In genomic region chr5:103840600-103840999, GRCh38 we compare ENCODE assay signal across 23 cellular contexts.
A peak's percentile ranks its signal among the peaks of the same experiment; 100 is the strongest.
DNase-seq lines count a peak whose midpoint lies in the region; ATAC-seq lines count a peak whose summit lies in the region.
"Had no signal": no experiment of that assay in that cellular context is flagged by ENCODE, and none has a peak within 500 bp of the region (broad histone marks: within the 10 kb centered on the region; RNA-seq: fewer than 3 reads in every experiment).

No MANE protein-coding gene starts in this region.

- DNase-seq in EL (peak; percentile 6), M059J (ENCODE audit: low read depth) (peak; percentile 31), epithelial cell of prostate (ENCODE audit: low read depth, low spot score) (peak; percentile 2), renal cortical epithelial cell (ENCODE audit: low read depth) (peak; percentile 38), NCI-H2227 (lab: John Stamatoyannopoulos, UW; ENCODE audit: unreplicated experiment) (no peak), RKO (ENCODE audit: low spot score) (no peak), hypothalamus (lab: John Stamatoyannopoulos, UW) (no peak)
- DNase-seq: CD4-positive, CD25-positive, alpha-beta regulatory T cell; DMS79; HCEC 1CT; NCI-H1417; NCI-H1694 treated with DMSO at 0.1 percent for 48 hours; NCI-H2081 treated with DMSO at 0.1 percent for 48 hours; NCI-H2171 treated with DMSO at 0.1 percent for 48 hours; NCI-H446 treated with DMSO at 0.1 percent for 48 hours; NCI-H526 treated with DMSO at 0.1 percent for 48 hours; PC-3; RPMI8226; SHP77 had no signal

- no peak for ATAC-seq in HG02840 (IDR thresholded peaks at IDR 0.05; ENCODE audit: low FRiP score, unreplicated experiment)
- ATAC-seq: A549, GM23338, PC-3 had no signal

- no peak overlapping the region for H3K27ac ChIP-seq in epithelial cell of prostate
- H3K27ac ChIP-seq: A549, SK-N-MC had no signal

Comparison
In these comparisons a context has a peak if more than half of its experiments do, and no peak if none do; other contexts are left out.
1. DNase-seq: peak in EL (single experiment), M059J (single experiment), epithelial cell of prostate (single experiment) and renal cortical epithelial cell (single experiment); none in NCI-H2227 (single experiment), RKO (single experiment) and hypothalamus (0 of 51).